In genomic region chr1:114122891-114123621, GRCh38 we compare ENCODE assay signal across 14 cellular contexts. TPM values are rescaled to one million over a fixed set of nuclear protein-coding genes. Genes with fewer than 3 reads are reported as not detected.
DNase-seq lines count a peak whose midpoint lies in the region; ATAC-seq, FAIRE-seq and TF ChIP-seq lines count a peak whose summit lies in the region.
"Had no signal": no experiment of that assay in that cellular context is flagged by ENCODE, and none has a peak within 500 bp of the region (broad histone marks: within the 10 kb centered on the region; RNA-seq: fewer than 3 reads in every experiment).

No MANE protein-coding gene starts in this region.

- no peak for TF ChIP-seq RAD21 in HepG2 (CRISPR knock-in tag; IDR thresholded peaks at IDR 0.05)

- H3K36me3 ChIP-seq in HepG2 (replicated peaks in 1 of 2; ENCODE audit: control insufficient read depth in 1 of 2, insufficient read depth in 2 of 2, low read length in 2 of 2): no peaks in the 10 kb centered on the region
- H3K36me3 ChIP-seq in right lobe of liver: no peaks in the 10 kb centered on the region
- H3K36me3 ChIP-seq: Peyer's patch had no signal

- H4K20me1 ChIP-seq in HepG2 (ENCODE audit: insufficient read depth, low read length): no peaks in the 10 kb centered on the region

- H3K4me1 ChIP-seq in HepG2 (ENCODE audit: insufficient read depth, low read length): no peaks in the 10 kb centered on the region
- H3K4me1 ChIP-seq in right lobe of liver: no peaks in the 10 kb centered on the region
- peaks cover 10% of the 10 kb centered on the region for H3K4me1 ChIP-seq in foreskin keratinocyte
- H3K4me1 ChIP-seq: Peyer's patch had no signal

- H3K4me3 ChIP-seq in HepG2 (replicated peaks in 1 of 3; ENCODE audit: insufficient read depth in 1 of 3, low read depth in 2 of 3, low read length in 3 of 3): no peak overlapping the region
- no peak overlapping the region for H3K4me3 ChIP-seq in right lobe of liver
- H3K4me3 ChIP-seq: mucosa of descending colon, Peyer's patch had no signal

- CTCF ChIA-PET in HepG2 (lab: Yijun Ruan, JAX; ENCODE audit: low intra/inter-chr PET ratio, low total read pairs): no interaction called here

- H3K4me2 ChIP-seq in HepG2 (ENCODE audit: low read depth, low read length): no peak overlapping the region

- DNase-seq in HepG2 (ENCODE audit: low spot score): no peak
- no peak for DNase-seq in right lobe of liver
- peak; percentile 31 for DNase-seq in SK-MEL-5 (ENCODE audit: low read depth, low spot score)
- DNase-seq in foreskin keratinocyte: peak; percentile 68 to 92
- DNase-seq in stromal cell of bone marrow (ENCODE audit: low read depth): peak; percentile 27
- DNase-seq: activated CD4-positive, CD25-positive, alpha-beta regulatory T cell; hippocampal formation; mucosa of descending colon; Peyer's patch had no signal

- H3K27me3 ChIP-seq in HepG2 (ENCODE audit: control insufficient read depth in 1 of 2, insufficient read depth in 2 of 2, low read length in 2 of 2): peaks cover 0 to 28% of the 10 kb centered on the region in 2 experiments; a peak in 2 of 5 replicates
- no peaks in the 10 kb centered on the region for H3K27me3 ChIP-seq in right lobe of liver
- no peaks in the 10 kb centered on the region for H3K27me3 ChIP-seq in foreskin keratinocyte
- H3K27me3 ChIP-seq: Peyer's patch had no signal

- H3K79me2 ChIP-seq in HepG2 (ENCODE audit: insufficient read depth, low read length): no peaks in the 10 kb centered on the region

- no peaks in the 10 kb centered on the region for H3K9me3 ChIP-seq in HepG2 (ENCODE audit: low read length)
- H3K9me3 ChIP-seq in right lobe of liver: no peaks in the 10 kb centered on the region
- H3K9me3 ChIP-seq: mucosa of descending colon, Peyer's patch had no signal

- 9% methylated on average over 9 of the region's 10 CpGs for WGBS in HepG2 (ENCODE audit: low lambda C conversion rate)
- 63% methylated on average over 9 of the region's 10 CpGs for WGBS in right lobe of liver (ENCODE audit: insufficient coverage, low coverage, low lambda C conversion rate, missing lambda C conversion rate)

- H3K9ac ChIP-seq in HepG2 (ENCODE audit: insufficient read depth, low read depth, low read length): no peak overlapping the region

- no TSS peak for BruUV-seq in HepG2 (replicated peaks; lab: Mats Ljungman, UMichigan)

- TF ChIP-seq EP300 in HepG2 (IDR thresholded peaks at IDR 0.05; ENCODE audit: low read depth in 2 of 2, low read length in 2 of 2) (no peak), HepG2 (CRISPR knock-in tag; IDR thresholded peaks at IDR 0.05; ENCODE audit: borderline replicate concordance) (no peak)

- no peak overlapping the region for H2AFZ ChIP-seq in HepG2 (ENCODE audit: low read length)

- ATAC-seq in HepG2 (peak; percentile 47), right lobe of liver (no peak), foreskin keratinocyte (peak; percentile 96), GM21515 (IDR thresholded peaks at IDR 0.05; ENCODE audit: unreplicated experiment) (no peak), HG02798 (IDR thresholded peaks at IDR 0.05; ENCODE audit: poor library complexity, unreplicated experiment) (no peak), GM21447 (IDR thresholded peaks at IDR 0.05; ENCODE audit: unreplicated experiment) (no peak)
- ATAC-seq: mucosa of descending colon had no signal

- in situ Hi-C loops in HepG2 (cut with HindIII; ENCODE audit: extremely low pct_ligation_motif_present, low pct_unique_long_range_greater_than_20kb): no loop called here
- in situ Hi-C loops in SK-MEL-5 (cut with HindIII; ENCODE audit: low pct_unique_long_range_greater_than_20kb, low sequenced_read_pairs): no loop called here

- FAIRE-seq in HepG2 (lab: Jason Lieb, UNC): no peak
- FAIRE-seq: GM19239 had no signal

- TF ChIP-seq POLR2A in HepG2 (IDR thresholded peaks at IDR 0.05; ENCODE audit: insufficient read depth in 1 of 2, low read depth in 2 of 2, low read length in 2 of 2) (no peak), right lobe of liver (IDR thresholded peaks at IDR 0.05) (no peak)

- TF ChIP-seq CTCF in HepG2 (CRISPR knock-in tag; IDR thresholded peaks at IDR 0.05) (no peak), right lobe of liver (IDR thresholded peaks at IDR 0.05) (no peak), foreskin keratinocyte (conservative IDR thresholded peaks at IDR 0.05) (no peak)

- POLR2A ChIA-PET in HepG2 (lab: Yijun Ruan, JAX): no interaction called here

- H3K27ac ChIP-seq in HepG2 (ENCODE audit: extremely low read length, insufficient read depth, low read length) (no peak overlapping the region), right lobe of liver (no peak overlapping the region), foreskin keratinocyte (peak overlapping the region; percentile 44)
- H3K27ac ChIP-seq: Peyer's patch had no signal

- intact Hi-C loops in HepG2 (cut with micrococcal nuclease; ENCODE audit: unreplicated experiment) (no loop called here), right lobe of liver (cut with DNase I) (no loop called here)

TF ChIP-seq in HepG2, 621 proteins besides CTCF, POLR2A, EP300 and RAD21 (continues in another document):
- TF ChIP-seq TIGD3 (CRISPR knock-in tag; IDR thresholded peaks at IDR 0.05; ENCODE audit: borderline replicate concordance) (no peak), ZNF225 (CRISPR knock-in tag; IDR thresholded peaks at IDR 0.05) (no peak), ZC3H4 (CRISPR knock-in tag; IDR thresholded peaks at IDR 0.05; ENCODE audit: borderline replicate concordance) (no peak), PRDM15 (CRISPR knock-in tag; IDR thresholded peaks at IDR 0.05) (no peak), ZNF674 (CRISPR knock-in tag; IDR thresholded peaks at IDR 0.05; ENCODE audit: low read depth) (no peak), ZNF788 (CRISPR knock-in tag; IDR thresholded peaks at IDR 0.05; ENCODE audit: borderline replicate concordance) (no peak)

RNA-seq across cellular contexts. Expression of gene SYT6, which starts 30.6 kb away (rescaled TPM):
- total RNA-seq in HepG2 (2016; rRNA removed; fragmentation: Illumina TruSeq; extraction: Trizol): not detected in 2 replicates
- not detected in 2 replicates for total RNA-seq in HepG2 (2016; cell fraction: cytosol; rRNA removed; fragmentation: Illumina TruSeq; extraction: Trizol; ENCODE audit: low read depth)
- not detected in 2 replicates for total RNA-seq in HepG2 (2016; cell fraction: insoluble cytoplasmic fraction; rRNA removed; fragmentation: Illumina TruSeq; extraction: Trizol)
- total RNA-seq in HepG2 (2016; cell fraction: membrane; rRNA removed; fragmentation: Illumina TruSeq; extraction: Trizol): not detected in 2 replicates
- not detected in 2 replicates for total RNA-seq in HepG2 (2016; cell fraction: nucleus; rRNA removed; fragmentation: Illumina TruSeq; extraction: Trizol)
- polyA plus RNA-seq in HepG2 (2011; rRNA removed): not detected in 2 replicates
- polyA plus RNA-seq in HepG2 (2011; cell fraction: cytosol; rRNA removed): not detected in 2 replicates
- polyA plus RNA-seq in HepG2 (2011; cell fraction: nucleus; rRNA removed): not detected in 2 replicates
- not detected in 2 replicates for polyA plus RNA-seq in HepG2 (2012)
- polyA plus RNA-seq in HepG2 (2016; cell fraction: cytosol; fragmentation: Illumina TruSeq; extraction: Trizol; ENCODE audit: low read depth): not detected in 2 replicates
- not detected in 2 replicates for polyA plus RNA-seq in HepG2 (2016; cell fraction: insoluble cytoplasmic fraction; fragmentation: Illumina TruSeq; extraction: Trizol; ENCODE audit: low read depth)
- polyA plus RNA-seq in HepG2 (2016; cell fraction: membrane; fragmentation: Illumina TruSeq; extraction: Trizol; ENCODE audit: low read depth): not detected in 2 replicates
- polyA plus RNA-seq in HepG2 (2016; cell fraction: nucleus; fragmentation: Illumina TruSeq; extraction: Trizol; ENCODE audit: insufficient read depth, low read depth): not detected in 2 replicates
- not detected in 2 replicates for polyA minus RNA-seq in HepG2 (2011; rRNA and poly(A)+ RNA removed; ENCODE audit: low replicate concordance)
- not detected in 2 replicates for polyA minus RNA-seq in HepG2 (2011; cell fraction: cytosol; rRNA and poly(A)+ RNA removed)
- polyA minus RNA-seq in HepG2 (2011; cell fraction: nucleus; rRNA and poly(A)+ RNA removed): not detected in 2 replicates
- total RNA-seq in right lobe of liver: not detected
- total RNA-seq in SK-MEL-5 (2014; rRNA removed; shearing (Covaris generic)): 0.13 TPM in 1 of 2 replicates, not detected in the other
- polyA plus RNA-seq in SK-MEL-5 (2015; cell fraction: cytosol; rRNA removed): 0.01 TPM in 1 of 2 replicates, not detected in the other
- not detected in 2 replicates for polyA plus RNA-seq in SK-MEL-5 (2015; cell fraction: nucleus; rRNA removed)
- total RNA-seq in foreskin keratinocyte: not detected in 2 replicates
- not detected in 2 replicates for polyA plus RNA-seq in foreskin keratinocyte
- total RNA-seq: dermis microvascular lymphatic vessel endothelial cell, Peyer's patch had no signal

Comparison
In these comparisons a context has a peak if more than half of its experiments do, and no peak if none do; other contexts are left out.
1. ATAC-seq: peak in HepG2 (single experiment) and foreskin keratinocyte (single experiment); none in right lobe of liver (0 of 4), GM21515 (single experiment), HG02798 (single experiment) and GM21447 (single experiment).
2. DNase-seq: peak in SK-MEL-5 (single experiment), foreskin keratinocyte (2 of 2) and stromal cell of bone marrow (single experiment); none in HepG2 (single experiment) and right lobe of liver (0 of 3).